In genomic region chr12:104294845-104295674, GRCh38 we compare ENCODE assay signal across 1 cellular context.
A peak's percentile ranks its signal among the peaks of the same experiment; 100 is the strongest.
TF ChIP-seq lines count a peak whose summit lies in the region.

No MANE protein-coding gene starts in this region.

TF ChIP-seq in HepG2, 621 proteins besides CTCF, POLR2A, EP300 and RAD21:
- TF ChIP-seq POLR2AphosphoS2 (IDR thresholded peaks at IDR 0.05; ENCODE audit: low read depth, low read length) (peak; percentile 54; the same call in 1 of the 2 replicates), BRF2 (CRISPR knock-in tag; IDR thresholded peaks at IDR 0.05) (no peak), RBFOX2 (IDR thresholded peaks at IDR 0.05; ENCODE audit: low read depth, low read length) (peak; percentile 56), ZBTB21 (CRISPR knock-in tag; IDR thresholded peaks at IDR 0.05) (no peak)
